Comparison of ENCODE assay signal across 9 cellular contexts in the genomic region with DNA sequence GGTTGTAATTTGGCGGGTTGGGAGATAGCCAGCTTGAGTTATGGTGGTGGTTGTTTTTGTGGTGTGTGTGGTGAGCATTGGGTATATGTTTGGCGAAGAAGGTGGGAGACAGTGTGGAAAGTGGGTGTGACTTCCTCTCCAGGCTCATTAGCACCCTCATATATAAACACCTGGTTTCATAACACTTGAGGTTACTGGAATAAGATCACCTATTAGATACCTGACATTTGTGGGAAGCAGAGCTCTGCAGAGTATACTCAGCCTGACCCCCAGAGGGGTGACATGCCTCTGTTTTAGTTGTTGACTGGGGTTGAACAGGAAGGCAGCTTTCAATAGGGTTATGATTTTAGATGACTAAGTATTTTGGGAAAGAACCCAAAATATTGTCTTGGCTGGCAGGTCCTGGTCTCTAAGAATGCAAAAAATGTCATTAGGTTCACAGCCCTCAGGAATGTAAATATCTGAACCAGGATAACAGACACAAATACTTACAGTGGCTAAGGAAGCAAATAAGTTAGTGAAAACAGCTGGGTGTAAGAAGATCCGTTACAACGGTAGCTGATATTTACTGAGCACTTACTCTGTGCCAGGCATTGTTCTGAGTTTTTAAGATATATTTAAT. TPM values are rescaled to one million over a fixed set of nuclear protein-coding genes. Genes with fewer than 3 reads are reported as not detected.
DNase-seq lines count a peak whose midpoint lies in the region; ATAC-seq and TF ChIP-seq lines count a peak whose summit lies in the region.
"Had no signal": no experiment of that assay in that cellular context is flagged by ENCODE, and none has a peak within 500 bp of the region (broad histone marks: within the 10 kb centered on the region; RNA-seq: fewer than 3 reads in every experiment).

No MANE protein-coding gene starts in this region.

- H3K27me3 ChIP-seq in CD8-positive, alpha-beta T cell (ENCODE audit: insufficient read depth, low read length), result no peaks in the 10 kb centered on the region
- no peaks in the 10 kb centered on the region for H3K27me3 ChIP-seq in esophagus muscularis mucosa

- peaks cover 12% of the 10 kb centered on the region for H3K9me3 Mint-ChIP-seq in CD8-positive, alpha-beta T cell
- H3K9me3 Mint-ChIP-seq in natural killer cell treated with Interleukin-12 subunit alpha and Interleukin-12 subunit beta and Interleukin-15 and Interleukin-18, amount 100 ng/mL, for 72 hours, result peaks cover 3% of the 10 kb centered on the region

- CTCF ChIA-PET in CD8-positive, alpha-beta T cell (lab: Charles Lee), result no interaction called here
- CTCF ChIA-PET in RWPE1 (lab: Yijun Ruan, JAX), result interaction anchor here (1.7 kb wide), 1 partner anchor 10 kb away, joined by 4 read pairs; no protein-coding TSS in a partner anchor

- no peak overlapping the region for H3K4me3 ChIP-seq in CD8-positive, alpha-beta T cell (ENCODE audit: low read depth, low read length)
- no peak overlapping the region for H3K4me3 ChIP-seq in esophagus muscularis mucosa

- no peak for TF ChIP-seq EP300 in esophagus muscularis mucosa (IDR thresholded peaks at IDR 0.05)

- POLR2A ChIA-PET in CD8-positive, alpha-beta T cell (lab: Charles Lee), result interaction anchor here (0.6 kb wide), 1 partner anchor 346 kb away, joined by 3 read pairs; no protein-coding TSS in a partner anchor
- POLR2A ChIA-PET in RWPE1 (lab: Yijun Ruan, JAX; ENCODE audit: low non-redundant PET), result no interaction called here

- ATAC-seq in CD8-positive, alpha-beta T cell, result peak; percentile 40
- ATAC-seq in HG03520 (IDR thresholded peaks at IDR 0.05; ENCODE audit: unreplicated experiment), result no peak
- no peak for ATAC-seq in natural killer cell treated with Interleukin-12 subunit alpha and Interleukin-12 subunit beta and Interleukin-15 and Interleukin-18, amount 100 ng/mL, for 72 hours

- H3K4me1 Mint-ChIP-seq in CD8-positive, alpha-beta T cell (ENCODE audit: low read depth), result peaks cover 11% of the 10 kb centered on the region
- H3K4me1 Mint-ChIP-seq in natural killer cell treated with Interleukin-12 subunit alpha and Interleukin-12 subunit beta and Interleukin-15 and Interleukin-18, amount 100 ng/mL, for 72 hours (ENCODE audit: low read depth in 2 of 2), result peaks cover 5 to 11% of the 10 kb centered on the region in 2 donors

- intact Hi-C loops in CD8-positive, alpha-beta T cell (cut with DNase I, micrococcal nuclease), result loop anchor here in 1 of 2 experiments (5.0 kb wide), 1 partner anchor 53 kb away; a partner anchor contains a TSS
- intact Hi-C loops in esophagus muscularis mucosa (cut with DNase I), result no loop called here

- 45% methylated on average over 4 of the region's 4 CpGs for WGBS in esophagus muscularis mucosa

- no peak for DNase-seq in CD8-positive, alpha-beta T cell
- peak; percentile 80 for DNase-seq in RWPE1 (ENCODE audit: low spot score)
- DNase-seq in esophagus muscularis mucosa (ENCODE audit: extremely low spot score), result no peak
- peak; percentile 94 for DNase-seq in pulmonary artery endothelial cell (ENCODE audit: low read depth, low spot score)
- DNase-seq in globus pallidus (ENCODE audit: low spot score), result no peak
- no peak for DNase-seq in NCI-H1694 (lab: John Stamatoyannopoulos, UW)
- no peak for DNase-seq in natural killer cell treated with Interleukin-12 subunit alpha and Interleukin-12 subunit beta and Interleukin-15 and Interleukin-18, amount 100 ng/mL, for 72 hours (ENCODE audit: low spot score)
- DNase-seq: NCI-H82 had no signal

- TF ChIP-seq POLR2A in esophagus muscularis mucosa (IDR thresholded peaks at IDR 0.05; ENCODE audit: low read depth), result no peak

- H3K4me1 ChIP-seq in CD8-positive, alpha-beta T cell (ENCODE audit: insufficient read depth, low read length), result no peaks in the 10 kb centered on the region
- peaks cover 6 to 21% (median 20%) of the 10 kb centered on the region in 4 donors for H3K4me1 ChIP-seq in esophagus muscularis mucosa

- H3K27ac Mint-ChIP-seq in CD8-positive, alpha-beta T cell, result peak overlapping the region; percentile 73
- H3K27ac Mint-ChIP-seq in natural killer cell treated with Interleukin-12 subunit alpha and Interleukin-12 subunit beta and Interleukin-15 and Interleukin-18, amount 100 ng/mL, for 72 hours, result no peak overlapping the region

- no peaks in the 10 kb centered on the region for H3K36me3 Mint-ChIP-seq in CD8-positive, alpha-beta T cell
- H3K36me3 Mint-ChIP-seq in natural killer cell treated with Interleukin-12 subunit alpha and Interleukin-12 subunit beta and Interleukin-15 and Interleukin-18, amount 100 ng/mL, for 72 hours, result peaks cover 4% of the 10 kb centered on the region

- no peaks in the 10 kb centered on the region for H3K36me3 ChIP-seq in CD8-positive, alpha-beta T cell (ENCODE audit: insufficient read depth, low read length)
- peaks cover 22 to 72% (median 45%) of the 10 kb centered on the region in 4 donors for H3K36me3 ChIP-seq in esophagus muscularis mucosa

- no peak overlapping the region for H3K4me3 Mint-ChIP-seq in CD8-positive, alpha-beta T cell
- H3K4me3 Mint-ChIP-seq in natural killer cell treated with Interleukin-12 subunit alpha and Interleukin-12 subunit beta and Interleukin-15 and Interleukin-18, amount 100 ng/mL, for 72 hours, result no peak overlapping the region

- TF ChIP-seq CTCF in CD8-positive, alpha-beta T cell (IDR thresholded peaks at IDR 0.05), result no peak
- no peak for TF ChIP-seq CTCF in RWPE1 (conservative IDR thresholded peaks at IDR 0.05; ENCODE audit: low read depth)
- TF ChIP-seq CTCF in esophagus muscularis mucosa (IDR thresholded peaks at IDR 0.05), result no peak

- peaks cover 4% of the 10 kb centered on the region for H3K9me3 ChIP-seq in CD8-positive, alpha-beta T cell (ENCODE audit: low read length)
- H3K9me3 ChIP-seq in esophagus muscularis mucosa, result peaks cover 0 to 7% (median 0%) of the 10 kb centered on the region in 4 donors

- H3K27ac ChIP-seq in CD8-positive, alpha-beta T cell (ENCODE audit: low read depth, low read length), result no peak overlapping the region
- H3K27ac ChIP-seq in RWPE1 (no peak overlapping the region; the same call in 1 of the 2 replicates), esophagus muscularis mucosa (replicated peaks in 1 of 4) (peak overlapping the region; percentile 50 to 77 (median 76))

- no peaks in the 10 kb centered on the region for H3K27me3 Mint-ChIP-seq in CD8-positive, alpha-beta T cell (ENCODE audit: low read depth)
- H3K27me3 Mint-ChIP-seq in natural killer cell treated with Interleukin-12 subunit alpha and Interleukin-12 subunit beta and Interleukin-15 and Interleukin-18, amount 100 ng/mL, for 72 hours, result peaks cover 0 to 16% of the 10 kb centered on the region in 2 donors

RNA-seq across cellular contexts. Expression of a gene that starts 18.3 kb away (rescaled TPM):
- 10 to 100 TPM; 10.7 to 13.1 TPM for total RNA-seq in CD8-positive, alpha-beta T cell
- total RNA-seq in esophagus muscularis mucosa, result 10 to 100 TPM in 1 of 4 donors, 1 to 10 TPM in 3; 4.0 to 12.9 (median 7.1) TPM
- total RNA-seq in pulmonary artery endothelial cell, result 3.1 and 7.4 TPM in 2 replicates
- 1 to 10 TPM; 1.9 to 4.9 TPM for total RNA-seq in natural killer cell treated with Interleukin-12 subunit alpha and Interleukin-12 subunit beta and Interleukin-15 and Interleukin-18, amount 100 ng/mL, for 72 hours

RNA-seq across cellular contexts. Expression of a gene that starts 51.8 kb away (rescaled TPM):
- total RNA-seq in CD8-positive, alpha-beta T cell, result not detected
- 10 to 100 TPM; 48.6 to 61.5 (median 54.9) TPM for total RNA-seq in esophagus muscularis mucosa
- total RNA-seq in pulmonary artery endothelial cell, result 96.8 and 104 TPM in 2 replicates
- total RNA-seq in natural killer cell treated with Interleukin-12 subunit alpha and Interleukin-12 subunit beta and Interleukin-15 and Interleukin-18, amount 100 ng/mL, for 72 hours, result under 1 TPM in 1 of 2 donors, not detected in 1; 0.39 TPM

Comparison
In these comparisons a context has a peak if more than half of its experiments do, and no peak if none do; other contexts are left out.
1. DNase-seq: peak in RWPE1 (single experiment) and pulmonary artery endothelial cell (single experiment); none in CD8-positive, alpha-beta T cell (0 of 7), esophagus muscularis mucosa (single experiment), globus pallidus (single experiment), NCI-H1694 (single experiment) and natural killer cell treated with Interleukin-12 subunit alpha and Interleukin-12 subunit beta and Interleukin-15 and Interleukin-18, amount 100 ng/mL, for 72 hours (single experiment).
2. H3K27ac ChIP-seq: peak in esophagus muscularis mucosa (4 of 4); none in CD8-positive, alpha-beta T cell (single experiment) and RWPE1 (single experiment).
3. RNA of a gene that starts 51.8 kb away (total RNA-seq): 96.8 to 104 TPM in pulmonary artery endothelial cell and 48.6 to 61.5 TPM in esophagus muscularis mucosa; 0.39 TPM in natural killer cell treated with Interleukin-12 subunit alpha and Interleukin-12 subunit beta and Interleukin-15 and Interleukin-18, amount 100 ng/mL, for 72 hours and not detected in CD8-positive, alpha-beta T cell; every median in the first group is over 10 times any median in the second.